1 cellular context compared by ENCODE assay signal in genomic region chr4:84501721-84502267, GRCh38.
TF ChIP-seq lines count a peak whose summit lies in the region.

No MANE protein-coding gene starts in this region.

TF ChIP-seq in IMR-90, 13 proteins besides CTCF, POLR2A, EP300 and RAD21:
- no peak for TF ChIP-seq RFX5 (IDR thresholded peaks at IDR 0.05; ENCODE audit: low read depth, low read length)
- no peak for TF ChIP-seq MAFK (IDR thresholded peaks at IDR 0.05; ENCODE audit: low read depth, low read length)
- TF ChIP-seq MAZ (IDR thresholded peaks at IDR 0.05; ENCODE audit: borderline replicate concordance, low read depth, low read length), result no peak
- no peak for TF ChIP-seq FOS (IDR thresholded peaks at IDR 0.05; ENCODE audit: low read depth, low read length)
- no peak for TF ChIP-seq NFE2L2 (IDR thresholded peaks at IDR 0.05; ENCODE audit: low read depth, low read length)
- no peak for TF ChIP-seq BHLHE40 (IDR thresholded peaks at IDR 0.05; ENCODE audit: low read depth, low read length)
- TF ChIP-seq, protein P1, sequence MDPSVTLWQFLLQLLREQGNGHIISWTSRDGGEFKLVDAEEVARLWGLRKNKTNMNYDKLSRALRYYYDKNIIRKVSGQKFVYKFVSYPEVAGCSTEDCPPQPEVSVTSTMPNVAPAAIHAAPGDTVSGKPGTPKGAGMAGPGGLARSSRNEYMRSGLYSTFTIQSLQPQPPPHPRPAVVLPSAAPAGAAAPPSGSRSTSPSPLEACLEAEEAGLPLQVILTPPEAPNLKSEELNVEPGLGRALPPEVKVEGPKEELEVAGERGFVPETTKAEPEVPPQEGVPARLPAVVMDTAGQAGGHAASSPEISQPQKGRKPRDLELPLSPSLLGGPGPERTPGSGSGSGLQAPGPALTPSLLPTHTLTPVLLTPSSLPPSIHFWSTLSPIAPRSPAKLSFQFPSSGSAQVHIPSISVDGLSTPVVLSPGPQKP (IDR thresholded peaks at IDR 0.05; ENCODE audit: borderline replicate concordance, low read depth, low read length), result no peak
- TF ChIP-seq CEBPB (IDR thresholded peaks at IDR 0.05; ENCODE audit: low read depth, low read length), result no peak
- TF ChIP-seq SMC3 (IDR thresholded peaks at IDR 0.05; ENCODE audit: low read depth, low read length), result no peak
- no peak for TF ChIP-seq USF2 (IDR thresholded peaks at IDR 0.05; ENCODE audit: low read depth, low read length)
- no peak for TF ChIP-seq RCOR1 (IDR thresholded peaks at IDR 0.05; ENCODE audit: insufficient replicate concordance, low read length)
- TF ChIP-seq MXI1 (IDR thresholded peaks at IDR 0.05; ENCODE audit: borderline replicate concordance, low read depth, low read length), result no peak
- no peak for TF ChIP-seq CHD1 (IDR thresholded peaks at IDR 0.05; ENCODE audit: low read depth, low read length)
